Comparison of ENCODE assay signal across 20 cellular contexts in the genomic region with DNA sequence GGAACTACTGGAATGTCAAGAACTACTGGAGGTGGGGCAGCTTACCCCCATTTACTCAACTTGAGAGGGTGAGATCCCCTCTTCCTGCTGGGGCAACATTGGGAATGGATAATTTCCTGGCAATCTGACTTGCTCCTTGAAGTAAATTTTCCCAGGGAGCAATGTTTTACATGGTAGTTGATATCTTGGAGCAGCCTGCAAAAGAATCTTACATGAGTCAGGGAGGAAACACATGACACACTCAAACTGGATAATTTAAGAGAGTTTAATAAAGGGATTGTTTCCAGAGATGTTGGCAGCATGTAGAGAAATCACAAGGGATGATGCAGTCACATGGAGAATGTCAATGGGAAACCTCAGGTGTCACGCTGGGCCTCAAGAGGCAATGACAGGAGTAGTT.
DNase-seq lines count a peak whose midpoint lies in the region; ATAC-seq and TF ChIP-seq lines count a peak whose summit lies in the region.
"Had no signal": no experiment of that assay in that cellular context is flagged by ENCODE, and none has a peak within 500 bp of the region (broad histone marks: within the 10 kb centered on the region; RNA-seq: fewer than 3 reads in every experiment).

No MANE protein-coding gene starts in this region.

- no peaks in the 10 kb centered on the region for H3K4me1 Mint-ChIP-seq in activated T-cell treated with anti-CD3 and anti-CD28 coated beads, Interleukin-2, amount 50 U/mL, for 4 hours (ENCODE audit: low read depth)
- H3K4me1 Mint-ChIP-seq: activated CD4-positive, alpha-beta T cell treated with anti-CD3 and anti-CD28 coated beads, Interleukin-2, amount 10 ng/mL, durations not matched to agents 24 days and 14 days; stimulated activated effector memory CD8-positive, alpha-beta T cell treated with anti-CD3 and anti-CD28 coated beads, Interleukin-12 subunit alpha, Interleukin-12 subunit beta, amount 100 ng/mL, for 72 hours had no signal

- intact Hi-C loops in right cardiac atrium (cut with DNase I), result no loop called here
- intact Hi-C loops in cardiac septum (cut with DNase I), result no loop called here

- H3K4me3 ChIP-seq in right cardiac atrium (ENCODE audit: low read length) (no peak overlapping the region), astrocyte of the spinal cord (ENCODE audit: low read depth, low read length) (no peak overlapping the region)
- H3K4me3 ChIP-seq: A549, upper lobe of left lung had no signal

- no peaks in the 10 kb centered on the region for H3K27me3 Mint-ChIP-seq in activated T-cell treated with anti-CD3 and anti-CD28 coated beads, Interleukin-2, amount 50 U/mL, for 4 hours (ENCODE audit: low read depth)
- H3K27me3 Mint-ChIP-seq: activated CD4-positive, alpha-beta T cell treated with anti-CD3 and anti-CD28 coated beads, Interleukin-2, amount 10 ng/mL, durations not matched to agents 24 days and 14 days had no signal

- H3K27me3 ChIP-seq in right cardiac atrium (ENCODE audit: control insufficient read depth, insufficient read depth), result no peaks in the 10 kb centered on the region
- H3K27me3 ChIP-seq: upper lobe of left lung had no signal

- DNase-seq in right cardiac atrium, result no peak
- DNase-seq in cardiac septum (ENCODE audit: low spot score), result no peak
- peak; percentile 51 for DNase-seq in astrocyte of the spinal cord (ENCODE audit: low read depth, low spot score)
- peak; percentile 68 for DNase-seq in iris pigment epithelial cell (ENCODE audit: low read depth)
- DNase-seq in activated T-cell treated with anti-CD3 and anti-CD28 coated beads, Interleukin-2, amount 50 U/mL, for 4 hours, result no peak
- DNase-seq: activated CD4-positive, alpha-beta T cell treated with anti-CD3 and anti-CD28 coated beads, Interleukin-2, amount 10 ng/mL, durations not matched to agents 24 days and 14 days; activated naive CD4-positive, alpha-beta T cell treated with anti-CD3 and anti-CD28 coated beads for 36 hours; COR-L47; effector memory CD4-positive, alpha-beta T cell; GDM1; NCI-H1436 treated with DMSO at 0.1 percent for 48 hours; NCI-H345; SHP77 treated with DMSO at 0.1 percent for 48 hours; T1000; upper lobe of left lung had no signal

- H3K9me3 Mint-ChIP-seq in activated T-cell treated with anti-CD3 and anti-CD28 coated beads, Interleukin-2, amount 50 U/mL, for 4 hours, result no peaks in the 10 kb centered on the region
- H3K9me3 Mint-ChIP-seq: activated CD4-positive, alpha-beta T cell treated with anti-CD3 and anti-CD28 coated beads, Interleukin-2, amount 10 ng/mL, durations not matched to agents 24 days and 14 days; activated naive CD4-positive, alpha-beta T cell treated with anti-CD3 and anti-CD28 coated beads for 36 hours; stimulated activated effector memory CD8-positive, alpha-beta T cell treated with anti-CD3 and anti-CD28 coated beads, Interleukin-12 subunit alpha, Interleukin-12 subunit beta, amount 100 ng/mL, for 72 hours had no signal

- peak overlapping the region; percentile 52 for H3K27ac ChIP-seq in right cardiac atrium (ENCODE audit: low read length)
- H3K27ac ChIP-seq: A549, upper lobe of left lung had no signal

- no peak for TF ChIP-seq CTCF in astrocyte of the spinal cord (IDR thresholded peaks at IDR 0.05; ENCODE audit: low read depth, low read length)

- in situ Hi-C loops in astrocyte of the spinal cord (cut with HindIII; ENCODE audit: low sequenced_read_pairs), result no loop called here

- no peaks in the 10 kb centered on the region for H3K9me3 ChIP-seq in right cardiac atrium (ENCODE audit: control insufficient read depth, low read length)
- H3K9me3 ChIP-seq: A549, upper lobe of left lung had no signal

- no peak overlapping the region for H3K4me3 Mint-ChIP-seq in activated T-cell treated with anti-CD3 and anti-CD28 coated beads, Interleukin-2, amount 50 U/mL, for 4 hours
- H3K4me3 Mint-ChIP-seq: activated CD4-positive, alpha-beta T cell treated with anti-CD3 and anti-CD28 coated beads, Interleukin-2, amount 10 ng/mL, durations not matched to agents 24 days and 14 days; activated naive CD4-positive, alpha-beta T cell treated with anti-CD3 and anti-CD28 coated beads for 36 hours; stimulated activated effector memory CD8-positive, alpha-beta T cell treated with anti-CD3 and anti-CD28 coated beads, Interleukin-12 subunit alpha, Interleukin-12 subunit beta, amount 100 ng/mL, for 72 hours had no signal

- H3K36me3 Mint-ChIP-seq in activated T-cell treated with anti-CD3 and anti-CD28 coated beads, Interleukin-2, amount 50 U/mL, for 4 hours (ENCODE audit: insufficient read depth), result no peaks in the 10 kb centered on the region
- H3K36me3 Mint-ChIP-seq: stimulated activated effector memory CD8-positive, alpha-beta T cell treated with anti-CD3 and anti-CD28 coated beads, Interleukin-12 subunit alpha, Interleukin-12 subunit beta, amount 100 ng/mL, for 72 hours had no signal

- ATAC-seq in right cardiac atrium, result no peak
- no peak for ATAC-seq in HG03108 (IDR thresholded peaks at IDR 0.05; ENCODE audit: unreplicated experiment)
- no peak for ATAC-seq in activated T-cell treated with anti-CD3 and anti-CD28 coated beads, Interleukin-2, amount 50 U/mL, for 4 hours
- ATAC-seq in GM19023 (IDR thresholded peaks at IDR 0.05; ENCODE audit: unreplicated experiment), result no peak
- ATAC-seq in HG03469 (IDR thresholded peaks at IDR 0.05; ENCODE audit: unreplicated experiment), result no peak
- ATAC-seq: A549; stimulated activated effector memory CD8-positive, alpha-beta T cell treated with anti-CD3 and anti-CD28 coated beads, Interleukin-12 subunit alpha, Interleukin-12 subunit beta, amount 100 ng/mL, for 72 hours had no signal

- WGBS in right cardiac atrium, result 61% methylated on average over 1 of the region's 1 CpG

- peaks cover 3% of the 10 kb centered on the region for H3K4me1 ChIP-seq in right cardiac atrium (ENCODE audit: control insufficient read depth, insufficient read depth, low read length)
- H3K4me1 ChIP-seq: A549 had no signal

Comparison
In these comparisons a context has a peak if more than half of its experiments do, and no peak if none do; other contexts are left out.
1. DNase-seq: peak in astrocyte of the spinal cord (single experiment) and iris pigment epithelial cell (single experiment); none in right cardiac atrium (0 of 3), cardiac septum (single experiment) and activated T-cell treated with anti-CD3 and anti-CD28 coated beads, Interleukin-2, amount 50 U/mL, for 4 hours (single experiment).